In genomic region chr3:35899245-35899644, GRCh38 we compare ENCODE assay signal across 26 cellular contexts.
"Had no signal": no experiment of that assay in that cellular context is flagged by ENCODE, and none has a peak within 500 bp of the region (broad histone marks: within the 10 kb centered on the region; RNA-seq: fewer than 3 reads in every experiment).

No MANE protein-coding gene starts in this region.

- ATAC-seq: natural killer cell treated with Interleukin-12 subunit alpha and Interleukin-12 subunit beta and Interleukin-15 and Interleukin-18, amount 100 ng/mL, for 72 hours; psoas muscle; right cardiac atrium; right lobe of liver; stimulated activated effector memory CD8-positive, alpha-beta T cell treated with anti-CD3 and anti-CD28 coated beads, Interleukin-12 subunit alpha, Interleukin-12 subunit beta, amount 100 ng/mL, for 72 hours; stimulated activated naive B cell treated with anti-CD40 and anti-IgM and Interleukin-4, amounts not matched to agents 10 μg/mL and 1 μg/mL and 100 μg/mL, for 72 hours had no signal

- H3K4me3 ChIP-seq: neural progenitor cell, ovary, psoas muscle, right lobe of liver, sigmoid colon, stomach, thoracic aorta, thyroid gland, tibial nerve, upper lobe of left lung, vagina had no signal

- H3K36me3 ChIP-seq: neural progenitor cell, ovary, right lobe of liver, sigmoid colon, stomach, thoracic aorta, thyroid gland, tibial nerve, upper lobe of left lung, vagina had no signal

- H3K4me2 ChIP-seq: neural progenitor cell had no signal

- H3K27ac ChIP-seq: neural progenitor cell, ovary, parathyroid adenoma, psoas muscle, right lobe of liver, sigmoid colon, stomach, thoracic aorta, thyroid gland, tibial nerve, upper lobe of left lung, vagina had no signal

- H3K79me2 ChIP-seq: parathyroid adenoma had no signal

- DNase-seq: nephron progenitor cell; occipital lobe; ovary; posterior cingulate gyrus; psoas muscle; right cardiac atrium; right lobe of liver; sigmoid colon; small intestine; stimulated activated CD4-positive, alpha-beta T cell treated with anti-CD3 and anti-CD28 coated beads, Interleukin-15, amount 100 ng/mL, for 24 hours; stimulated activated CD4-positive, alpha-beta T cell treated with anti-CD3 and anti-CD28 coated beads, Interleukin-2, amount 100 ng/mL, for 24 hours; stimulated activated CD4-positive, alpha-beta T cell treated with anti-CD3 and anti-CD28 coated beads, Interleukin-2, amount 100 ng/mL, for 48 hours; stimulated activated CD4-positive, alpha-beta T cell treated with anti-CD3 and anti-CD28 coated beads, Interleukin-4, amount 100 ng/mL, for 24 hours; stimulated activated naive B cell treated with anti-CD40 and anti-IgM and Interleukin-4, amounts not matched to agents 10 μg/mL and 1 μg/mL and 100 μg/mL, for 72 hours; stimulated activated naive CD4-positive, alpha-beta T cell treated with Interleukin-2 at 50 U/mL for 16 hours; stomach; thyroid gland; trophoblast cell; upper lobe of left lung had no signal

- H3K9ac ChIP-seq: neural progenitor cell, parathyroid adenoma had no signal

- H3K27me3 ChIP-seq: neural progenitor cell, ovary, right lobe of liver, sigmoid colon, stomach, thyroid gland, tibial nerve, upper lobe of left lung, vagina had no signal

- H3K4me1 ChIP-seq: neural progenitor cell, parathyroid adenoma, psoas muscle, right lobe of liver, sigmoid colon, stomach, thyroid gland, tibial nerve, upper lobe of left lung, vagina had no signal
